17 cellular contexts compared by ENCODE assay signal in the genomic region with DNA sequence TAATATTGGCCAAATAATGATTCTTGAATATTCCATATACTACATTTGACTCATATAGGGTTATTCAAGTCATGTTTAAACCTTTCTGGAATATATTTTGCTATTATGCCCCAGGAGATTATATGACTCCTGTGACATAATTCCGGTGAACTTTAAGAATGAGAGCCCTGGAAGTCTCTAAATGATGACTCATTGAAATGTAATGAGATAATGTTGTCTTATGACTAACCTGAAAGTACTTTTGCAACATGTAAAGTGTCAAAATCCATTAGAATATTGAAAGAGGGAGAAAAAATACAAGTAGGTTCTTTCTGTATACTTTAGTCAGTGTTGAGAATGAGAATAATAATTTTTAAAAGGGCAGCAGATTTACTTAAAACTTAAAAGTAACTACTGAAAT.
DNase-seq lines count a peak whose midpoint lies in the region; ATAC-seq, FAIRE-seq and TF ChIP-seq lines count a peak whose summit lies in the region.
"Had no signal": no experiment of that assay in that cellular context is flagged by ENCODE, and none has a peak within 500 bp of the region (broad histone marks: within the 10 kb centered on the region; RNA-seq: fewer than 3 reads in every experiment).

No MANE protein-coding gene starts in this region.

- H3K36me3 ChIP-seq in right atrium auricular region: no peaks in the 10 kb centered on the region
- H3K36me3 ChIP-seq: brain microvascular endothelial cell had no signal

- H3K9me3 Mint-ChIP-seq in activated naive CD4-positive, alpha-beta T cell treated with anti-CD3 and anti-CD28 coated beads for 36 hours: peaks cover 3% of the 10 kb centered on the region
- H3K9me3 Mint-ChIP-seq: stimulated activated naive CD8-positive, alpha-beta T cell treated with anti-CD3 and anti-CD28 coated beads, Interleukin-15, Interleukin-2, amounts not matched to agents 100 ng/mL and 50 ng/mL, for 24 hours; WTC11 had no signal

- H3K27ac Mint-ChIP-seq in activated naive CD4-positive, alpha-beta T cell treated with anti-CD3 and anti-CD28 coated beads for 36 hours: no peak overlapping the region
- H3K27ac Mint-ChIP-seq: CD4-positive, alpha-beta memory T cell; stimulated activated naive CD8-positive, alpha-beta T cell treated with anti-CD3 and anti-CD28 coated beads, Interleukin-15, Interleukin-2, amounts not matched to agents 100 ng/mL and 50 ng/mL, for 24 hours; WTC11 had no signal

- FAIRE-seq in RCC 7860 (lab: Jason Lieb, UNC): no peak

- intact Hi-C loops in activated naive CD4-positive, alpha-beta T cell treated with anti-CD3 and anti-CD28 coated beads for 36 hours (cut with micrococcal nuclease): no loop called here

- TF ChIP-seq CTCF in epithelial cell of proximal tubule (conservative IDR thresholded peaks at IDR 0.05; ENCODE audit: low read depth, low read length): no peak
- no peak for TF ChIP-seq CTCF in right atrium auricular region (IDR thresholded peaks at IDR 0.05)

- H3K27me3 Mint-ChIP-seq in activated naive CD4-positive, alpha-beta T cell treated with anti-CD3 and anti-CD28 coated beads for 36 hours (ENCODE audit: low read depth): no peaks in the 10 kb centered on the region
- H3K27me3 Mint-ChIP-seq: CD4-positive, alpha-beta memory T cell; stimulated activated naive CD8-positive, alpha-beta T cell treated with anti-CD3 and anti-CD28 coated beads, Interleukin-15, Interleukin-2, amounts not matched to agents 100 ng/mL and 50 ng/mL, for 24 hours had no signal

- no peak overlapping the region for H3K27ac ChIP-seq in right atrium auricular region
- H3K27ac ChIP-seq: brain microvascular endothelial cell had no signal

- H3K36me3 Mint-ChIP-seq in activated naive CD4-positive, alpha-beta T cell treated with anti-CD3 and anti-CD28 coated beads for 36 hours (ENCODE audit: low read depth): no peaks in the 10 kb centered on the region
- H3K36me3 Mint-ChIP-seq: CD4-positive, alpha-beta memory T cell; WTC11 had no signal

- no peaks in the 10 kb centered on the region for H3K9me3 ChIP-seq in right atrium auricular region

- H3K4me3 ChIP-seq in epithelial cell of proximal tubule (ENCODE audit: low read depth, low read length) (no peak overlapping the region), right atrium auricular region (no peak overlapping the region)

- CTCF ChIA-PET in activated naive CD4-positive, alpha-beta T cell treated with anti-CD3 and anti-CD28 coated beads for 36 hours (lab: Charles Lee): no interaction called here

- peak; percentile 18 for DNase-seq in RCC 7860 (ENCODE audit: low spot score)
- peak; percentile 49 for DNase-seq in epithelial cell of proximal tubule (ENCODE audit: low read depth)
- DNase-seq in putamen (ENCODE audit: low spot score): peak; percentile 15
- DNase-seq in activated naive CD4-positive, alpha-beta T cell treated with anti-CD3 and anti-CD28 coated beads for 36 hours: no peak
- no peak for DNase-seq in right atrium auricular region (ENCODE audit: low spot score)
- no peak for DNase-seq in DMS53 (lab: John Stamatoyannopoulos, UW)
- DNase-seq: brain microvascular endothelial cell; CD4-positive, alpha-beta memory T cell; left ventricle myocardium superior; NCI-H526; nucleus accumbens; SHP77 treated with DMSO at 0.1 percent for 48 hours; stimulated activated CD4-positive, alpha-beta T cell treated with anti-CD3 and anti-CD28 coated beads, Interleukin-4, amount 100 ng/mL, for 24 hours had no signal

- H3K4me1 ChIP-seq in right atrium auricular region: no peaks in the 10 kb centered on the region

- H3K27me3 ChIP-seq in right atrium auricular region: no peaks in the 10 kb centered on the region
- H3K27me3 ChIP-seq: brain microvascular endothelial cell had no signal

- H3K4me3 Mint-ChIP-seq in activated naive CD4-positive, alpha-beta T cell treated with anti-CD3 and anti-CD28 coated beads for 36 hours: no peak overlapping the region
- H3K4me3 Mint-ChIP-seq: CD4-positive, alpha-beta memory T cell; stimulated activated naive CD8-positive, alpha-beta T cell treated with anti-CD3 and anti-CD28 coated beads, Interleukin-15, Interleukin-2, amounts not matched to agents 100 ng/mL and 50 ng/mL, for 24 hours; WTC11 had no signal

- no peaks in the 10 kb centered on the region for H3K4me1 Mint-ChIP-seq in activated naive CD4-positive, alpha-beta T cell treated with anti-CD3 and anti-CD28 coated beads for 36 hours (ENCODE audit: low read depth)
- H3K4me1 Mint-ChIP-seq: CD4-positive, alpha-beta memory T cell; WTC11 had no signal

- ATAC-seq in GM21619 (IDR thresholded peaks at IDR 0.05; ENCODE audit: unreplicated experiment) (peak; percentile 66), GM19395 (IDR thresholded peaks at IDR 0.05; ENCODE audit: unreplicated experiment) (no peak)
- ATAC-seq: left ventricle myocardium superior, WTC11 had no signal

Comparison
In these comparisons a context has a peak if more than half of its experiments do, and no peak if none do; other contexts are left out.
1. DNase-seq: peak in RCC 7860 (single experiment), epithelial cell of proximal tubule (single experiment) and putamen (single experiment); none in activated naive CD4-positive, alpha-beta T cell treated with anti-CD3 and anti-CD28 coated beads for 36 hours (single experiment), right atrium auricular region (single experiment) and DMS53 (single experiment).